Comparison of ENCODE assay signal across 19 cellular contexts in genomic region chr22:37184816-37185541, GRCh38. TPM values are rescaled to one million over a fixed set of nuclear protein-coding genes. Genes with fewer than 3 reads are reported as not detected.
DNase-seq lines count a peak whose midpoint lies in the region; ATAC-seq lines count a peak whose summit lies in the region.
"Had no signal": no experiment of that assay in that cellular context is flagged by ENCODE, and none has a peak within 500 bp of the region (broad histone marks: within the 10 kb centered on the region; RNA-seq: fewer than 3 reads in every experiment).

No MANE protein-coding gene starts in this region.

- H3K9me3 ChIP-seq in right cardiac atrium (ENCODE audit: control insufficient read depth, low read length) = no peaks in the 10 kb centered on the region
- H3K9me3 ChIP-seq: A549 had no signal

- H3K4me3 ChIP-seq in right cardiac atrium (ENCODE audit: low read length) = no peak overlapping the region
- H3K4me3 ChIP-seq: A549, lung had no signal

- no peaks in the 10 kb centered on the region for H3K27me3 ChIP-seq in right cardiac atrium (ENCODE audit: control insufficient read depth, insufficient read depth)
- H3K27me3 ChIP-seq: foreskin keratinocyte had no signal

- WGBS in right cardiac atrium = 91% methylated on average over 18 of the region's 18 CpGs

- H3K4me3 Mint-ChIP-seq in activated naive CD8-positive, alpha-beta T cell treated with anti-CD3 and anti-CD28 coated beads, Interleukin-2, amount 10 ng/mL, durations not matched to agents 7 days and 5 days = no peak overlapping the region
- H3K4me3 Mint-ChIP-seq in activated naive CD8-positive, alpha-beta T cell treated with anti-CD3 and anti-CD28 coated beads, Interleukin-2, amount 50 U/mL, for 24 hours = no peak overlapping the region
- no peak overlapping the region for H3K4me3 Mint-ChIP-seq in stimulated activated effector memory CD8-positive, alpha-beta T cell treated with anti-CD3 and anti-CD28 coated beads, Interleukin-12 subunit alpha, Interleukin-12 subunit beta, amount 100 ng/mL, for 72 hours
- H3K4me3 Mint-ChIP-seq: naive B cell had no signal

- peak; percentile 27 for DNase-seq in activated naive CD8-positive, alpha-beta T cell treated with anti-CD3 and anti-CD28 coated beads, Interleukin-2, amount 10 ng/mL, durations not matched to agents 7 days and 5 days
- DNase-seq in activated naive CD8-positive, alpha-beta T cell treated with anti-CD3 and anti-CD28 coated beads, Interleukin-2, amount 50 U/mL, for 24 hours = no peak
- DNase-seq in right cardiac atrium (peak; percentile 6 to 44 (median 43)), NCI-H1417 treated with DMSO at 0.1 percent for 48 hours (lab: John Stamatoyannopoulos, UW) (no peak)
- DNase-seq in stimulated activated effector memory CD8-positive, alpha-beta T cell treated with anti-CD3 and anti-CD28 coated beads, Interleukin-12 subunit alpha, Interleukin-12 subunit beta, amount 100 ng/mL, for 72 hours (ENCODE audit: low spot score in 2 of 2) = no peak
- DNase-seq: activated effector memory CD4-positive, alpha-beta T cell treated with anti-CD3 and anti-CD28 coated beads, Interleukin-2, amount 50 U/mL, for 16 hours; CD4-positive, alpha-beta T cell; cortex of kidney; DMS79; foreskin keratinocyte; naive B cell; NCI-H1694 treated with DMSO at 0.1 percent for 48 hours; NCI-H226; RPMI8226; WERI-Rb-1 had no signal

- intact Hi-C loops in right cardiac atrium (cut with DNase I) = no loop called here

- H3K9me3 Mint-ChIP-seq in activated naive CD8-positive, alpha-beta T cell treated with anti-CD3 and anti-CD28 coated beads, Interleukin-2, amount 10 ng/mL, durations not matched to agents 7 days and 5 days = no peaks in the 10 kb centered on the region
- no peaks in the 10 kb centered on the region for H3K9me3 Mint-ChIP-seq in activated naive CD8-positive, alpha-beta T cell treated with anti-CD3 and anti-CD28 coated beads, Interleukin-2, amount 50 U/mL, for 24 hours
- H3K9me3 Mint-ChIP-seq in stimulated activated effector memory CD8-positive, alpha-beta T cell treated with anti-CD3 and anti-CD28 coated beads, Interleukin-12 subunit alpha, Interleukin-12 subunit beta, amount 100 ng/mL, for 72 hours = no peaks in the 10 kb centered on the region
- H3K9me3 Mint-ChIP-seq: CD4-positive, alpha-beta T cell; naive B cell had no signal

- POLR2A ChIA-PET in activated naive CD8-positive, alpha-beta T cell treated with anti-CD3 and anti-CD28 coated beads, Interleukin-2, amount 10 ng/mL, durations not matched to agents 7 days and 5 days (lab: Charles Lee) = no interaction called here

- no peaks in the 10 kb centered on the region for H3K27me3 Mint-ChIP-seq in activated naive CD8-positive, alpha-beta T cell treated with anti-CD3 and anti-CD28 coated beads, Interleukin-2, amount 10 ng/mL, durations not matched to agents 7 days and 5 days
- no peaks in the 10 kb centered on the region for H3K27me3 Mint-ChIP-seq in activated naive CD8-positive, alpha-beta T cell treated with anti-CD3 and anti-CD28 coated beads, Interleukin-2, amount 50 U/mL, for 24 hours
- H3K27me3 Mint-ChIP-seq: CD4-positive, alpha-beta T cell had no signal

- H3K27ac ChIP-seq in right cardiac atrium (ENCODE audit: low read length) = no peak overlapping the region
- H3K27ac ChIP-seq: foreskin keratinocyte, WERI-Rb-1 had no signal

- peaks cover 9% of the 10 kb centered on the region for H3K4me1 ChIP-seq in right cardiac atrium (ENCODE audit: control insufficient read depth, insufficient read depth, low read length)

- H3K4me1 Mint-ChIP-seq in activated naive CD8-positive, alpha-beta T cell treated with anti-CD3 and anti-CD28 coated beads, Interleukin-2, amount 10 ng/mL, durations not matched to agents 7 days and 5 days = peaks cover 46% of the 10 kb centered on the region
- peaks cover 54% of the 10 kb centered on the region for H3K4me1 Mint-ChIP-seq in activated naive CD8-positive, alpha-beta T cell treated with anti-CD3 and anti-CD28 coated beads, Interleukin-2, amount 50 U/mL, for 24 hours
- peaks cover 73% of the 10 kb centered on the region for H3K4me1 Mint-ChIP-seq in stimulated activated effector memory CD8-positive, alpha-beta T cell treated with anti-CD3 and anti-CD28 coated beads, Interleukin-12 subunit alpha, Interleukin-12 subunit beta, amount 100 ng/mL, for 72 hours

- peak overlapping the region; percentile 41 for H3K27ac Mint-ChIP-seq in activated naive CD8-positive, alpha-beta T cell treated with anti-CD3 and anti-CD28 coated beads, Interleukin-2, amount 10 ng/mL, durations not matched to agents 7 days and 5 days
- H3K27ac Mint-ChIP-seq in activated naive CD8-positive, alpha-beta T cell treated with anti-CD3 and anti-CD28 coated beads, Interleukin-2, amount 50 U/mL, for 24 hours = no peak overlapping the region
- H3K27ac Mint-ChIP-seq in stimulated activated effector memory CD8-positive, alpha-beta T cell treated with anti-CD3 and anti-CD28 coated beads, Interleukin-12 subunit alpha, Interleukin-12 subunit beta, amount 100 ng/mL, for 72 hours = peak overlapping the region; percentile 69

- no peak for ATAC-seq in activated naive CD8-positive, alpha-beta T cell treated with anti-CD3 and anti-CD28 coated beads, Interleukin-2, amount 10 ng/mL, durations not matched to agents 7 days and 5 days (ENCODE audit: low read depth)
- ATAC-seq in activated naive CD8-positive, alpha-beta T cell treated with anti-CD3 and anti-CD28 coated beads, Interleukin-2, amount 50 U/mL, for 24 hours = no peak
- ATAC-seq in right cardiac atrium (no peak), GM19455 (IDR thresholded peaks at IDR 0.05; ENCODE audit: unreplicated experiment) (no peak)
- no peak for ATAC-seq in stimulated activated effector memory CD8-positive, alpha-beta T cell treated with anti-CD3 and anti-CD28 coated beads, Interleukin-12 subunit alpha, Interleukin-12 subunit beta, amount 100 ng/mL, for 72 hours
- ATAC-seq: A549, foreskin keratinocyte had no signal

- H3K36me3 Mint-ChIP-seq in activated naive CD8-positive, alpha-beta T cell treated with anti-CD3 and anti-CD28 coated beads, Interleukin-2, amount 10 ng/mL, durations not matched to agents 7 days and 5 days = peaks cover 4% of the 10 kb centered on the region
- peaks cover 2% of the 10 kb centered on the region for H3K36me3 Mint-ChIP-seq in activated naive CD8-positive, alpha-beta T cell treated with anti-CD3 and anti-CD28 coated beads, Interleukin-2, amount 50 U/mL, for 24 hours (ENCODE audit: low read depth)
- H3K36me3 Mint-ChIP-seq in stimulated activated effector memory CD8-positive, alpha-beta T cell treated with anti-CD3 and anti-CD28 coated beads, Interleukin-12 subunit alpha, Interleukin-12 subunit beta, amount 100 ng/mL, for 72 hours = peaks cover 6% of the 10 kb centered on the region

RNA-seq across cellular contexts. Expression of gene C1QTNF6, which starts 3.1 kb away (rescaled TPM):
- 10 to 100 TPM; 15.2 to 15.7 TPM for total RNA-seq in activated naive CD8-positive, alpha-beta T cell treated with anti-CD3 and anti-CD28 coated beads, Interleukin-2, amount 10 ng/mL, durations not matched to agents 7 days and 5 days
- 1 to 10 TPM; 2.8 to 3.3 (median 2.8) TPM for total RNA-seq in right cardiac atrium
- polyA plus RNA-seq in right cardiac atrium = 2.0 TPM

RNA-seq across cellular contexts. Expression of gene SSTR3, which starts 27.3 kb away (rescaled TPM):
- total RNA-seq in activated naive CD8-positive, alpha-beta T cell treated with anti-CD3 and anti-CD28 coated beads, Interleukin-2, amount 10 ng/mL, durations not matched to agents 7 days and 5 days = 10 to 100 TPM; 10.1 to 11.3 TPM
- total RNA-seq in right cardiac atrium = not detected
- polyA plus RNA-seq in right cardiac atrium = not detected
- total RNA-seq: foreskin keratinocyte had no signal
- polyA plus RNA-seq: A549, foreskin keratinocyte had no signal

RNA-seq across cellular contexts. Expression of gene IL2RB, which starts 35.3 kb away (rescaled TPM):
- total RNA-seq in activated naive CD8-positive, alpha-beta T cell treated with anti-CD3 and anti-CD28 coated beads, Interleukin-2, amount 10 ng/mL, durations not matched to agents 7 days and 5 days = 100 to 1,000 TPM; 223 to 232 TPM
- total RNA-seq in right cardiac atrium = under 1 TPM; 0.63 to 0.97 (median 0.72) TPM
- polyA plus RNA-seq in right cardiac atrium = 0.32 TPM
- total RNA-seq: renal cortical epithelial cell had no signal

RNA-seq across cellular contexts. Expression of gene RAC2, which starts 59.1 kb away (rescaled TPM):
- total RNA-seq in activated naive CD8-positive, alpha-beta T cell treated with anti-CD3 and anti-CD28 coated beads, Interleukin-2, amount 10 ng/mL, durations not matched to agents 7 days and 5 days = 1,000 to 10,000 TPM in 1 of 2 experiments, 100 to 1,000 TPM in 1; 963 to 1,011 TPM
- 1 to 10 TPM; 3.6 to 8.6 (median 5.7) TPM for total RNA-seq in right cardiac atrium
- 1.8 TPM for polyA plus RNA-seq in right cardiac atrium

Comparison
In these comparisons a context has a peak if more than half of its experiments do, and no peak if none do; other contexts are left out.
1. DNase-seq: peak in activated naive CD8-positive, alpha-beta T cell treated with anti-CD3 and anti-CD28 coated beads, Interleukin-2, amount 10 ng/mL, durations not matched to agents 7 days and 5 days (single experiment) and right cardiac atrium (3 of 3); none in activated naive CD8-positive, alpha-beta T cell treated with anti-CD3 and anti-CD28 coated beads, Interleukin-2, amount 50 U/mL, for 24 hours (single experiment), stimulated activated effector memory CD8-positive, alpha-beta T cell treated with anti-CD3 and anti-CD28 coated beads, Interleukin-12 subunit alpha, Interleukin-12 subunit beta, amount 100 ng/mL, for 72 hours (0 of 2) and NCI-H1417 treated with DMSO at 0.1 percent for 48 hours (single experiment).
2. RNA of gene SSTR3, which starts 27.3 kb away (total RNA-seq): 10.1 to 11.3 TPM in activated naive CD8-positive, alpha-beta T cell treated with anti-CD3 and anti-CD28 coated beads, Interleukin-2, amount 10 ng/mL, durations not matched to agents 7 days and 5 days; not detected in right cardiac atrium; every median in the first group is over 10 times any median in the second.
3. RNA of gene IL2RB, which starts 35.3 kb away (total RNA-seq): 223 to 232 TPM in activated naive CD8-positive, alpha-beta T cell treated with anti-CD3 and anti-CD28 coated beads, Interleukin-2, amount 10 ng/mL, durations not matched to agents 7 days and 5 days; 0.63 to 0.97 TPM in right cardiac atrium; every median in the first group is over 100 times any median in the second.